ENCODE assay signal across 8 cellular contexts in genomic region chr2:64019083-64019974, GRCh38. TPM values are rescaled to one million over a fixed set of nuclear protein-coding genes. Genes with fewer than 3 reads are reported as not detected.
A peak's percentile ranks its signal among the peaks of the same experiment; 100 is the strongest.
DNase-seq lines count a peak whose midpoint lies in the region; FAIRE-seq and TF ChIP-seq lines count a peak whose summit lies in the region.

A gene with protein sequence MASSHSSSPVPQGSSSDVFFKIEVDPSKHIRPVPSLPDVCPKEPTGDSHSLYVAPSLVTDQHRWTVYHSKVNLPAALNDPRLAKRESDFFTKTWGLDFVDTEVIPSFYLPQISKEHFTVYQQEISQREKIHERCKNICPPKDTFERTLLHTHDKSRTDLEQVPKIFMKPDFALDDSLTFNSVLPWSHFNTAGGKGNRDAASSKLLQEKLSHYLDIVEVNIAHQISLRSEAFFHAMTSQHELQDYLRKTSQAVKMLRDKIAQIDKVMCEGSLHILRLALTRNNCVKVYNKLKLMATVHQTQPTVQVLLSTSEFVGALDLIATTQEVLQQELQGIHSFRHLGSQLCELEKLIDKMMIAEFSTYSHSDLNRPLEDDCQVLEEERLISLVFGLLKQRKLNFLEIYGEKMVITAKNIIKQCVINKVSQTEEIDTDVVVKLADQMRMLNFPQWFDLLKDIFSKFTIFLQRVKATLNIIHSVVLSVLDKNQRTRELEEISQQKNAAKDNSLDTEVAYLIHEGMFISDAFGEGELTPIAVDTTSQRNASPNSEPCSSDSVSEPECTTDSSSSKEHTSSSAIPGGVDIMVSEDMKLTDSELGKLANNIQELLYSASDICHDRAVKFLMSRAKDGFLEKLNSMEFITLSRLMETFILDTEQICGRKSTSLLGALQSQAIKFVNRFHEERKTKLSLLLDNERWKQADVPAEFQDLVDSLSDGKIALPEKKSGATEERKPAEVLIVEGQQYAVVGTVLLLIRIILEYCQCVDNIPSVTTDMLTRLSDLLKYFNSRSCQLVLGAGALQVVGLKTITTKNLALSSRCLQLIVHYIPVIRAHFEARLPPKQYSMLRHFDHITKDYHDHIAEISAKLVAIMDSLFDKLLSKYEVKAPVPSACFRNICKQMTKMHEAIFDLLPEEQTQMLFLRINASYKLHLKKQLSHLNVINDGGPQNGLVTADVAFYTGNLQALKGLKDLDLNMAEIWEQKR (minus strand): TSS chr2:64019428. CDS start chr2:63983999, 35,429 bp downstream.

- H3K9me3 ChIP-seq in MM.1S (replicated peaks; ENCODE audit: insufficient read depth, low read length) (no peaks in the 10 kb centered on the region), WERI-Rb-1 (ENCODE audit: severe bottlenecking) (no peaks in the 10 kb centered on the region), spleen (no peaks in the 10 kb centered on the region)

- intact Hi-C loops in spleen (cut with DNase I; ENCODE audit: low total_unique reads), result no loop called here

- peak; percentile 81 for DNase-seq in GM10266 (ENCODE audit: extremely low spot score)
- peak; percentile 40 for DNase-seq in H54 (ENCODE audit: insufficient read length, low spot score)
- peak; percentile 55 for DNase-seq in MM.1S
- peak; percentile 71 for DNase-seq in WERI-Rb-1
- peak; percentile 27 for DNase-seq in bronchial epithelial cell (ENCODE audit: low read depth)
- DNase-seq in inferior parietal cortex (ENCODE audit: extremely low spot score), result peak; percentile 48
- DNase-seq in spleen, result peak; percentile 93
- DNase-seq in NCI-H1048 (lab: John Stamatoyannopoulos, UW), result no peak

- peak within 1 kb of the TSS; percentile 71 for H3K27ac ChIP-seq in MM.1S (ENCODE audit: low read length)
- peak within 1 kb of the TSS; percentile 92 for H3K27ac ChIP-seq in WERI-Rb-1
- H3K27ac ChIP-seq in spleen, result peak within 1 kb of the TSS; percentile 87 to 98 (median 96)

- 2 to 5% (median 3%) methylated on average over 30 to 77 of the region's 77 CpGs for WGBS in spleen, 5 donors

- peak within 1 kb of the TSS; percentile 69 for H3K4me3 ChIP-seq in MM.1S (ENCODE audit: low read length)
- H3K4me3 ChIP-seq in WERI-Rb-1 (ENCODE audit: low read depth, low read length), result peak within 1 kb of the TSS; percentile 80
- H3K4me3 ChIP-seq in bronchial epithelial cell (ENCODE audit: low read depth, low read length), result peak within 1 kb of the TSS; percentile 66
- peak within 1 kb of the TSS; percentile 37 to 83 (median 58) for H3K4me3 ChIP-seq in spleen

- H3K4me1 ChIP-seq in MM.1S (ENCODE audit: low read length), result peaks cover 31% of the 10 kb centered on the region
- H3K4me1 ChIP-seq in spleen, result peaks cover 20 to 70% (median 56%) of the 10 kb centered on the region in 6 donors

- H3F3A ChIP-seq in MM.1S (ENCODE audit: insufficient read depth, low read length), result peaks cover 16% of the 10 kb centered on the region

- peaks cover 44% of the 10 kb centered on the region for H3K79me2 ChIP-seq in MM.1S (ENCODE audit: low read length)

- H3K9ac ChIP-seq in MM.1S (ENCODE audit: low read length), result peak within 1 kb of the TSS; percentile 67

- TF ChIP-seq POLR2A in H54 (IDR thresholded peaks at IDR 0.05; ENCODE audit: low read depth, low read length) (peak; percentile 41), spleen (IDR thresholded peaks at IDR 0.05) (peak in 1 of 3 donors; percentile 45)

- no peak for TF ChIP-seq CTCF in GM10266 (IDR thresholded peaks at IDR 0.05; ENCODE audit: control insufficient read depth, insufficient read depth, low read depth, missing control alignments)
- no peak for TF ChIP-seq CTCF in MM.1S (IDR thresholded peaks at IDR 0.05; ENCODE audit: low read length)
- TF ChIP-seq CTCF in WERI-Rb-1 (IDR thresholded peaks at IDR 0.05; ENCODE audit: low read depth, low read length), result no peak
- no peak for TF ChIP-seq CTCF in bronchial epithelial cell (IDR thresholded peaks at IDR 0.05; ENCODE audit: insufficient read depth, low read length, severe bottlenecking)
- TF ChIP-seq CTCF in spleen (IDR thresholded peaks at IDR 0.05 in 8 of 11, conservative IDR thresholded peaks at IDR 0.05 in 3 of 11), result peak in 1 of 11 experiments; percentile 18

- no peaks in the 10 kb centered on the region for H3K9me2 ChIP-seq in MM.1S (replicated peaks; ENCODE audit: insufficient read depth, low read length)

- no peaks in the 10 kb centered on the region for H4K20me1 ChIP-seq in MM.1S (ENCODE audit: insufficient read depth, low read length)

- peak; percentile 27 for FAIRE-seq in H54 (lab: Jason Lieb, UNC)
- FAIRE-seq in bronchial epithelial cell (lab: Jason Lieb, UNC), result no peak

- no peaks in the 10 kb centered on the region for H3K27me3 ChIP-seq in MM.1S (replicated peaks; ENCODE audit: insufficient read depth, low read length)
- no peaks in the 10 kb centered on the region for H3K27me3 ChIP-seq in WERI-Rb-1 (ENCODE audit: insufficient read depth, low read depth, severe bottlenecking)
- H3K27me3 ChIP-seq in bronchial epithelial cell (ENCODE audit: control insufficient read depth, insufficient read depth, low read length), result no peaks in the 10 kb centered on the region
- no peaks in the 10 kb centered on the region for H3K27me3 ChIP-seq in spleen (replicated peaks in 1 of 7)

- H3K36me3 ChIP-seq in MM.1S (replicated peaks; ENCODE audit: insufficient read depth, low read length) (no peaks in the 10 kb centered on the region), WERI-Rb-1 (no peaks in the 10 kb centered on the region), bronchial epithelial cell (ENCODE audit: control insufficient read depth, insufficient read depth, low read length) (no peaks in the 10 kb centered on the region), spleen (no peaks in the 10 kb centered on the region)

- peak within 1 kb of the TSS; percentile 93 for H3K4me2 ChIP-seq in MM.1S (ENCODE audit: low read depth, low read length)

- peak within 1 kb of the TSS; percentile 96 for H2AFZ ChIP-seq in MM.1S (ENCODE audit: low read length)

RNA-seq across cellular contexts. Expression of the gene that starts here (rescaled TPM):
- total RNA-seq in bronchial epithelial cell (18.2 and 20.9 TPM in 2 replicates), spleen (10 to 100 TPM; 20.2 to 31.3 (median 26.1) TPM)
- polyA plus RNA-seq in spleen, result 10 to 100 TPM in 2 of 3 donors, 1 to 10 TPM in 1; 9.2 to 13.7 (median 11.6) TPM
